Comparison of ENCODE assay signal across 19 cellular contexts in the genomic region with DNA sequence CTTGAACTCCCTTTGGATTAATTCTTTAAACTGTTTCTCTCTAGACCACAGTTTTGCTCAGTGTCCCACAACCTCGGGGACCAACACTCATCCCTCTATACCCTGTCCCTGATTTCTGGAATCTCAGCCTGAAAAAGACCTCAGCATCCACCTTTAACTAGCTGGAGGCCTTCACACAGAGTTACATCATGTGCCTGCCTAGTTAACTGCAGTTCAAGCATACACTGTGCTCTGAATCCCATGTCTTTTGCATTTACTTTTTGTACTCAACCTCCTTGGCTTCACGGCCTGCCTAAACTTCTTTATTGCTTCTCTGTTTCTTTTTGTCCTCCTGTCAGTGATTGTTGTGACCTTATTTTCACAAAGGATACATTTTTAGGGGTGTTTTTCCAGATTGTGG.
"Had no signal": no experiment of that assay in that cellular context is flagged by ENCODE, and none has a peak within 500 bp of the region (broad histone marks: within the 10 kb centered on the region; RNA-seq: fewer than 3 reads in every experiment).

No MANE protein-coding gene starts in this region.

- ATAC-seq: activated CD8-positive, alpha-beta T cell treated with anti-CD3 and anti-CD28 coated beads for 36 hours; activated naive CD8-positive, alpha-beta T cell treated with anti-CD3 and anti-CD28 coated beads, Interleukin-2, amount 50 U/mL, for 24 hours; lower lobe of right lung; SK-N-SH treated with all-trans-retinoic acid at 6 μM for 48 hours; T-cell had no signal

- H3K36me3 ChIP-seq: breast epithelium, lower lobe of right lung, spleen had no signal

- H3K27ac ChIP-seq: breast epithelium, lower lobe of right lung, spleen had no signal

- H3K27me3 ChIP-seq: breast epithelium, spleen had no signal

- H3K4me3 ChIP-seq: breast epithelium, lower lobe of right lung, spleen had no signal

- H3K9me3 ChIP-seq: breast epithelium, lower lobe of right lung, spleen had no signal

- DNase-seq: activated CD4-positive, alpha-beta T cell treated with anti-CD3 and anti-CD28 coated beads, Interleukin-2, amount 10 ng/mL, durations not matched to agents 24 days and 14 days; activated CD4-positive, CD25-positive, alpha-beta regulatory T cell; activated CD8-positive, alpha-beta T cell treated with anti-CD3 and anti-CD28 coated beads for 36 hours; activated naive CD4-positive, alpha-beta T cell treated with anti-CD3 and anti-CD28 coated beads for 36 hours; activated naive CD8-positive, alpha-beta T cell treated with anti-CD3 and anti-CD28 coated beads, Interleukin-2, amount 50 U/mL, for 24 hours; activated T-cell treated with anti-CD3 and anti-CD28 coated beads, Interleukin-2, amount 50 U/mL, for 24 hours; aorta; cerebellar nuclear complex; cortex of kidney; erythroblast; head of caudate nucleus; lower lobe of right lung; natural killer cell; nucleus accumbens; spleen; stimulated activated naive CD4-positive, alpha-beta T cell; T-cell had no signal

- H3K4me1 ChIP-seq: breast epithelium, lower lobe of right lung, spleen had no signal
